In genomic region chr14:74492413-74493342, GRCh38 we compare ENCODE assay signal across 1 cellular context.
A peak's percentile ranks its signal among the peaks of the same experiment; 100 is the strongest.
TF ChIP-seq lines count a peak whose summit lies in the region.

NPC2 (minus strand) TSS chr14:74493305; CDS start chr14:74493274, 31 bp downstream.

TF ChIP-seq in HepG2, 621 proteins besides CTCF, POLR2A, EP300 and RAD21 (continued from another document and continues in another):
- TF ChIP-seq ZNF281 (CRISPR knock-in tag; IDR thresholded peaks at IDR 0.05; ENCODE audit: borderline replicate concordance) (no peak), ZFP91 (CRISPR knock-in tag; IDR thresholded peaks at IDR 0.05; ENCODE audit: borderline replicate concordance) (no peak), ZNF879 (CRISPR knock-in tag; IDR thresholded peaks at IDR 0.05) (no peak), ZSCAN31 (CRISPR knock-in tag; IDR thresholded peaks at IDR 0.05; ENCODE audit: low read depth) (no peak), ZXDC (CRISPR knock-in tag; IDR thresholded peaks at IDR 0.05) (no peak), ETV6 (CRISPR knock-in tag; conservative IDR thresholded peaks at IDR 0.05) (0 out of 2 replicates have a peak, but pooled peaks have one; percentile 48), AFF4 (CRISPR knock-in tag; IDR thresholded peaks at IDR 0.05) (no peak), ZHX2 (IDR thresholded peaks at IDR 0.05; ENCODE audit: low read depth) (no peak), ZHX2 (CRISPR knock-in tag; IDR thresholded peaks at IDR 0.05; ENCODE audit: borderline replicate concordance) (0 out of 2 replicates have a peak, but pooled peaks have one; percentile 30), ZNF337 (CRISPR knock-in tag; IDR thresholded peaks at IDR 0.05; ENCODE audit: borderline replicate concordance, low read depth) (no peak), ZNF501 (CRISPR knock-in tag; IDR thresholded peaks at IDR 0.05) (peak; percentile 63), THYN1 (CRISPR knock-in tag; IDR thresholded peaks at IDR 0.05; ENCODE audit: borderline replicate concordance, low read depth) (no peak), ATF5 (CRISPR knock-in tag; IDR thresholded peaks at IDR 0.05; ENCODE audit: low read depth) (no peak), ZFP36L1 (CRISPR knock-in tag; IDR thresholded peaks at IDR 0.05) (no peak; the same call in 1 of the 2 replicates), SMAD1 (CRISPR knock-in tag; IDR thresholded peaks at IDR 0.05; ENCODE audit: borderline replicate concordance, low read depth) (no peak), ZNF800 (CRISPR knock-in tag; IDR thresholded peaks at IDR 0.05) (peak; percentile 45; the same call in 1 of the 2 replicates), TOE1 (CRISPR knock-in tag; IDR thresholded peaks at IDR 0.05) (no peak), ZNF746 (CRISPR knock-in tag; IDR thresholded peaks at IDR 0.05) (no peak), ISX (CRISPR knock-in tag; conservative IDR thresholded peaks at IDR 0.05) (no peak), GABPA (IDR thresholded peaks at IDR 0.05; ENCODE audit: low read depth, low read length) (no peak), GABPA (CRISPR knock-in tag; IDR thresholded peaks at IDR 0.05; ENCODE audit: low read depth) (no peak), GMEB2 (CRISPR knock-in tag; IDR thresholded peaks at IDR 0.05; ENCODE audit: low read depth) (no peak), NFE2L1 (CRISPR knock-in tag; IDR thresholded peaks at IDR 0.05; ENCODE audit: borderline replicate concordance) (no peak), NR2F1 (CRISPR knock-in tag; IDR thresholded peaks at IDR 0.05) (no peak), ZSCAN5A (CRISPR knock-in tag; IDR thresholded peaks at IDR 0.05; ENCODE audit: borderline replicate concordance) (no peak), SIN3A (IDR thresholded peaks at IDR 0.05; ENCODE audit: borderline replicate concordance, low read depth, low read length) (peak; percentile 59; the same call in 1 of the 2 replicates), MTA3 (CRISPR knock-in tag; IDR thresholded peaks at IDR 0.05) (no peak), PCBP2 (optimal IDR thresholded peaks at IDR 0.05; ENCODE audit: low read depth, low read length, poor library complexity, severe bottlenecking) (no peak), ZNF446 (CRISPR knock-in tag; IDR thresholded peaks at IDR 0.05) (0 out of 2 replicates have a peak, but pooled peaks have one; percentile 50), CCDC6 (CRISPR knock-in tag; IDR thresholded peaks at IDR 0.05) (no peak), MLLT10 (CRISPR knock-in tag; IDR thresholded peaks at IDR 0.05) (no peak), ZNF460 (CRISPR knock-in tag; IDR thresholded peaks at IDR 0.05; ENCODE audit: borderline replicate concordance) (no peak), NCOA1 (CRISPR knock-in tag; IDR thresholded peaks at IDR 0.05) (no peak; the same call in 1 of the 2 replicates), PRMT3 (CRISPR knock-in tag; IDR thresholded peaks at IDR 0.05; ENCODE audit: borderline replicate concordance, low read depth) (no peak), ZNF749 (CRISPR knock-in tag; IDR thresholded peaks at IDR 0.05; ENCODE audit: borderline replicate concordance) (no peak)
